In genomic region chr1:159580340-159580739, GRCh38 we compare ENCODE assay signal across 18 cellular contexts.
A peak's percentile ranks its signal among the peaks of the same experiment; 100 is the strongest.
DNase-seq lines count a peak whose midpoint lies in the region; ATAC-seq and TF ChIP-seq lines count a peak whose summit lies in the region.
"Had no signal": no experiment of that assay in that cellular context is flagged by ENCODE, and none has a peak within 500 bp of the region (broad histone marks: within the 10 kb centered on the region; RNA-seq: fewer than 3 reads in every experiment).

No MANE protein-coding gene starts in this region.

- ATAC-seq in GM18909 (IDR thresholded peaks at IDR 0.05; ENCODE audit: poor library complexity, unreplicated experiment) (peak; percentile 74), HG02642 (IDR thresholded peaks at IDR 0.05; ENCODE audit: poor library complexity, unreplicated experiment) (peak; percentile 47), HG03521 (IDR thresholded peaks at IDR 0.05; ENCODE audit: unreplicated experiment) (peak; percentile 45), HG03159 (IDR thresholded peaks at IDR 0.05; ENCODE audit: unreplicated experiment) (no peak)
- ATAC-seq: K562 had no signal

- no peak for TF ChIP-seq CTCF in GM10266 (IDR thresholded peaks at IDR 0.05; ENCODE audit: control insufficient read depth, insufficient read depth, low read depth, missing control alignments)

- DNase-seq in GM10266 (ENCODE audit: extremely low spot score) (peak; percentile 15), C1 segment of cervical spinal cord (lab: John Stamatoyannopoulos, UW) (no peak), NCI-H128 (lab: John Stamatoyannopoulos, UW; ENCODE audit: unreplicated experiment) (no peak), ecto neural progenitor cell (ENCODE audit: low spot score) (no peak)
- DNase-seq: activated CD8-positive, alpha-beta memory T cell treated with anti-CD3 and anti-CD28 coated beads, Interleukin-2, amount 50 U/mL, for 48 hours; activated effector memory CD4-positive, alpha-beta T cell treated with Interleukin-2 at 50 U/mL for 16 hours; GOT3; immature natural killer cell; NCI-H187 treated with DMSO at 0.1 percent for 48 hours; NCI-H226; stimulated activated CD4-positive, alpha-beta T cell treated with anti-CD3 and anti-CD28 coated beads, Interleukin-1b, Interleukin-23, amount 100 ng/mL, for 48 hours; stimulated activated naive CD4-positive, alpha-beta T cell; thyroid gland had no signal
